In the genomic region with DNA sequence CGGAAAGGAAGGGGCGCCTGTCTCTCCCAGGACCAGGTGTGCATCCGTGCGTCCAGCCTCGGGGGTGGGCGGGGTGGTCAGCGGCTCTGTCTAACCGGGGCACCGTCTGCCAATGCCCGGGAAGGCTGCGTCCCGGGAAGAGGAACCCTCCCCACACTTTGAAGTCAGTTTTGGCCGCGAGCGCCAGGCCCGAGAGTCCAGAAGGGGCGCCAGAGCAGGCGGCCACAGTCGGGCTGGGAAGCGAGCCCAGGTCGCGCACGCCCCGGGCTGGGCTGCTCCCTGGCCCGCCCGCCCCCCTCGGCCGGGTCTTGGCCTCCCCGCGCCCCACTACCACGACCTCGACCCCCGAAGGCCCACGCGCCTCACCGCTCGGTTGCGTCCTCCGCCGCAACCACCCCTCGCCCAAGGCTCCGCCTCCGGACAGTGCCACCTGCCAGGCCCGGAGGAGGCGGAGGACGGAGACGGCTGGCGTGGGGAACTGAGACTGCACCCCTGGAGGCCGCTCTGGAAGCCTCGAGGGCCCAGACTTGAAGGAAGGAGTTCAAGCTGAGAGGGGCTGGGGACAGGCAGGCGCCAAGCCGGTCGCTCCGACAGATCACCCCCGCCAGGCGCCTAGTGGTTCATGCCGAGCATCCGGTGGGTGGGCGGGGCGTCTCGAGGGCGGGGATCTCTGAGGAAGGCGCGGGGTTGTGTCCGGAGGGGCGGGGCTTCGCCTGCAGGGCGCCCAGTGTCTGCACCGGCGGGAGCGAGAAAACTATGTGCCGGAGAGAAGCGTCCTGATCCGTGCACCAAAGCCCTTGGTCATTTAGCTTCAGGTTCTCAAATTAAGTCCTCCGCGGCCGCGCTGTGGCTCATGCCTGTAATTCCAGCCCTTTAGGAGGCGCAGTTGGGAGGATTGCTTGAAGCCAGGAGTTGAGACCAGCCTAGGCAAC, we compare ENCODE assay signal across 8 cellular contexts. TPM values are rescaled to one million over a fixed set of nuclear protein-coding genes. Genes with fewer than 3 reads are reported as not detected.
DNase-seq lines count a peak whose midpoint lies in the region; ATAC-seq and TF ChIP-seq lines count a peak whose summit lies in the region.

Gene BRAT1 (minus strand): TSS at position 404 of the 932 bp plus-strand sequence. CDS start 1,093 bp downstream, outside the sequence.

- peaks cover 22% of the 10 kb centered on the region for H3K36me3 Mint-ChIP-seq in nephron (ENCODE audit: low read depth)
- peaks cover 18% of the 10 kb centered on the region for H3K36me3 Mint-ChIP-seq in stimulated activated naive CD8-positive, alpha-beta T cell treated with anti-CD3 and anti-CD28 coated beads, Interleukin-15, Interleukin-2, amounts not matched to agents 100 ng/mL and 50 ng/mL, for 24 hours (ENCODE audit: low read depth)

- H3K4me3 ChIP-seq in RWPE2 (ENCODE audit: severe bottlenecking) (peak within 1 kb of the TSS; percentile 81), fibroblast of pulmonary artery (replicated peaks; ENCODE audit: low read depth, low read length) (peak within 1 kb of the TSS; percentile 76)

- DNase-seq in ELR (ENCODE audit: low read depth) (peak; percentile 97), H4 (ENCODE audit: low spot score) (peak; percentile 97), LoVo (ENCODE audit: low spot score) (peak; percentile 98), RWPE2 (ENCODE audit: low spot score) (peak; percentile 96), fibroblast of pulmonary artery (ENCODE audit: low read depth) (peak; percentile 94)
- DNase-seq in activated T-helper 9 cell treated with anti-CD3 and anti-CD28 coated beads, Interleukin-2, amount 50 U/mL, for 16 hours (ENCODE audit: low read depth), result peak; percentile 93

- H3K27me3 ChIP-seq in RWPE2 (ENCODE audit: insufficient read depth, poor library complexity, severe bottlenecking), result no peaks in the 10 kb centered on the region

- H3K4me1 ChIP-seq in RWPE2 (ENCODE audit: insufficient read depth, poor library complexity, severe bottlenecking), result peaks cover 4% of the 10 kb centered on the region

- H3K27ac Mint-ChIP-seq in nephron, result peak within 1 kb of the TSS; percentile 95 to 100 (median 98)
- peak within 1 kb of the TSS; percentile 87 for H3K27ac Mint-ChIP-seq in stimulated activated naive CD8-positive, alpha-beta T cell treated with anti-CD3 and anti-CD28 coated beads, Interleukin-15, Interleukin-2, amounts not matched to agents 100 ng/mL and 50 ng/mL, for 24 hours

- H3K36me3 ChIP-seq in RWPE2 (ENCODE audit: low read depth), result peaks cover 17% of the 10 kb centered on the region

- no peaks in the 10 kb centered on the region for H3K9me3 ChIP-seq in RWPE2 (ENCODE audit: severe bottlenecking)

- peak within 1 kb of the TSS; percentile 86 to 89 (median 89) for H3K4me3 Mint-ChIP-seq in nephron
- peak within 1 kb of the TSS; percentile 88 for H3K4me3 Mint-ChIP-seq in stimulated activated naive CD8-positive, alpha-beta T cell treated with anti-CD3 and anti-CD28 coated beads, Interleukin-15, Interleukin-2, amounts not matched to agents 100 ng/mL and 50 ng/mL, for 24 hours

- no peaks in the 10 kb centered on the region for H3K9me3 Mint-ChIP-seq in nephron
- no peaks in the 10 kb centered on the region for H3K9me3 Mint-ChIP-seq in stimulated activated naive CD8-positive, alpha-beta T cell treated with anti-CD3 and anti-CD28 coated beads, Interleukin-15, Interleukin-2, amounts not matched to agents 100 ng/mL and 50 ng/mL, for 24 hours

- ATAC-seq in RWPE2 (ENCODE audit: low read depth), result peak; percentile 74

- H3K4me1 Mint-ChIP-seq in nephron, result peaks cover 17% of the 10 kb centered on the region
- H3K4me1 Mint-ChIP-seq in stimulated activated naive CD8-positive, alpha-beta T cell treated with anti-CD3 and anti-CD28 coated beads, Interleukin-15, Interleukin-2, amounts not matched to agents 100 ng/mL and 50 ng/mL, for 24 hours (ENCODE audit: low read depth), result peaks cover 47% of the 10 kb centered on the region

- peak; percentile 47 for TF ChIP-seq CTCF in RWPE2 (IDR thresholded peaks at IDR 0.05; ENCODE audit: poor library complexity, severe bottlenecking)
- TF ChIP-seq CTCF in fibroblast of pulmonary artery (IDR thresholded peaks at IDR 0.05; ENCODE audit: low read length, missing control alignments), result peak; percentile 37
- peak; percentile 41 to 46 (median 43) for TF ChIP-seq CTCF in nephron (IDR thresholded peaks at IDR 0.05; ENCODE audit: unreplicated experiment in 3 of 3)

- no peaks in the 10 kb centered on the region for H3K27me3 Mint-ChIP-seq in nephron (ENCODE audit: low read depth)
- H3K27me3 Mint-ChIP-seq in stimulated activated naive CD8-positive, alpha-beta T cell treated with anti-CD3 and anti-CD28 coated beads, Interleukin-15, Interleukin-2, amounts not matched to agents 100 ng/mL and 50 ng/mL, for 24 hours, result no peaks in the 10 kb centered on the region

- peak within 1 kb of the TSS; percentile 79 for H3K27ac ChIP-seq in RWPE2 (ENCODE audit: poor library complexity, severe bottlenecking)

RNA-seq across cellular contexts. Expression of gene BRAT1, which starts in this region (rescaled TPM):
- 31.7 and 41.5 TPM in 2 replicates for total RNA-seq in H4 (2014; rRNA removed; shearing (Covaris generic))

Comparison
In these comparisons a context has a peak if more than half of its experiments do, and no peak if none do; other contexts are left out.
1. Peak in every context shown above with its lines: DNase-seq, ATAC-seq, H3K4me3 ChIP-seq and H3K27ac ChIP-seq.